In the genomic region with DNA sequence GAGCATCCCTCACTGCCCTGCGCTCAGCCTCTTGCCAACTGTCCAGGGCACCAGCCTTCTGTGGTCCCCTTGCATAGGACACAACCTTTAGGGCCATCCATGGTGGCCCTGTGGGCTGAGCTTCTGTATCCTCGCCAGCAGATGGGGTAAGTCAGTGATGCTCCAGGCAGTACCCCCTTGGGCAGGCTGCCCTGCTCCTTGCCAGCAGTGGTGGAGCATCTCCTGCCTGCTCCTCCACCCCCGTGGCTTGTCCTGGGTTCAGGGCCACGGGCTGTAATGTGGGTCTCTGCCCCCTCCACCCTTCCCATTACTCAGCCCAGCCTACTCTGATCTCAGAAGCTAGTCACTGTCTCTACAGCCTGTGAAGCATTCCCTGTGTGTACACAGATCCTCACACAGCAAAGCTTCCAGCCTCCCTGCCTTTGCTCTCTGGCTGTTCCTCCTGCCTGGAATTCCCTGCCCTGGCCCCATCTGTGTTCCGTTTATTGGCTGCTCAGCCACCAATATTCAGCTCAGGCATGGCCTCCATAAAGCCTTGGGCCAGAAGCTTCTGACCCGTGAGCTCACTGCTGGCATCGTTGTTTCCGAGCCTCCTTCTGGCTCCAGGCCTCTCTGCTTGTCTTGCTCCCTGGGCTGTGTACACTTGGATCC, we compare ENCODE assay signal across 9 cellular contexts.
DNase-seq lines count a peak whose midpoint lies in the region; ATAC-seq and TF ChIP-seq lines count a peak whose summit lies in the region.
"Had no signal": no experiment of that assay in that cellular context is flagged by ENCODE, and none has a peak within 500 bp of the region (broad histone marks: within the 10 kb centered on the region; RNA-seq: fewer than 3 reads in every experiment).

No MANE protein-coding gene starts in this region.

- peak; percentile 59 for ATAC-seq in activated naive CD8-positive, alpha-beta T cell treated with anti-CD3 and anti-CD28 coated beads, Interleukin-2, amount 50 U/mL, for 24 hours
- ATAC-seq in left colon = peak; percentile 33
- ATAC-seq in HG02973 (IDR thresholded peaks at IDR 0.05; ENCODE audit: unreplicated experiment) = no peak
- ATAC-seq in GM18909 (IDR thresholded peaks at IDR 0.05; ENCODE audit: poor library complexity, unreplicated experiment) = no peak

- 44 to 67% (median 58%) methylated on average over 6 to 8 of the region's 8 CpGs for WGBS in stomach, 5 donors

- H3K27ac ChIP-seq in stomach = peak overlapping the region in 1 of 5 donors; percentile 26

- TF ChIP-seq CTCF in NB4 (IDR thresholded peaks at IDR 0.05; ENCODE audit: low read depth, low read length) (peak; percentile 44), stomach (IDR thresholded peaks at IDR 0.05) (peak in 1 of 7 experiments; percentile 10)

- H3K27ac Mint-ChIP-seq in activated naive CD8-positive, alpha-beta T cell treated with anti-CD3 and anti-CD28 coated beads, Interleukin-2, amount 50 U/mL, for 24 hours = no peak overlapping the region

- H3K9me3 ChIP-seq in stomach = no peaks in the 10 kb centered on the region

- H3K4me1 Mint-ChIP-seq in activated naive CD8-positive, alpha-beta T cell treated with anti-CD3 and anti-CD28 coated beads, Interleukin-2, amount 50 U/mL, for 24 hours = no peaks in the 10 kb centered on the region
- H3K4me1 Mint-ChIP-seq: central memory CD8-positive, alpha-beta T cell had no signal

- no peak for TF ChIP-seq EP300 in stomach (IDR thresholded peaks at IDR 0.05)

- H3K27me3 ChIP-seq in stomach = peaks cover 0 to 29% (median 0%) of the 10 kb centered on the region in 3 donors

- no peak overlapping the region for H3K4me3 ChIP-seq in NB4 (ENCODE audit: low read depth, low read length)
- no peak overlapping the region for H3K4me3 ChIP-seq in stomach

- H3K9me3 Mint-ChIP-seq in activated naive CD8-positive, alpha-beta T cell treated with anti-CD3 and anti-CD28 coated beads, Interleukin-2, amount 50 U/mL, for 24 hours = no peaks in the 10 kb centered on the region
- H3K9me3 Mint-ChIP-seq: central memory CD8-positive, alpha-beta T cell had no signal

- peaks cover 9 to 30% (median 26%) of the 10 kb centered on the region in 4 donors for H3K4me1 ChIP-seq in stomach

- H3K36me3 ChIP-seq in stomach = no peaks in the 10 kb centered on the region

- H3K4me3 Mint-ChIP-seq in activated naive CD8-positive, alpha-beta T cell treated with anti-CD3 and anti-CD28 coated beads, Interleukin-2, amount 50 U/mL, for 24 hours = no peak overlapping the region
- H3K4me3 Mint-ChIP-seq: central memory CD8-positive, alpha-beta T cell had no signal

- H3K27me3 Mint-ChIP-seq in activated naive CD8-positive, alpha-beta T cell treated with anti-CD3 and anti-CD28 coated beads, Interleukin-2, amount 50 U/mL, for 24 hours = peaks cover 1% of the 10 kb centered on the region

- TF ChIP-seq POLR2A in NB4 (IDR thresholded peaks at IDR 0.05; ENCODE audit: extremely low read depth, insufficient read length) (no peak), stomach (IDR thresholded peaks at IDR 0.05) (no peak)

- DNase-seq in stimulated activated CD4-positive, alpha-beta T cell treated with anti-CD3 and anti-CD28 coated beads, Interleukin-2, amount 100 ng/mL, for 4 hours (ENCODE audit: low read depth) = peak; percentile 14
- DNase-seq in stimulated activated CD4-positive, alpha-beta T cell treated with anti-CD3 and anti-CD28 coated beads, Interleukin-4, amount 100 ng/mL, for 4 hours = no peak
- DNase-seq in NB4 (ENCODE audit: low read depth) = peak; percentile 44
- peak; percentile 6 for DNase-seq in activated naive CD8-positive, alpha-beta T cell treated with anti-CD3 and anti-CD28 coated beads, Interleukin-2, amount 50 U/mL, for 24 hours
- DNase-seq in left colon = peak in 1 of 2 donors; percentile 18
- no peak for DNase-seq in stomach

- H3K36me3 Mint-ChIP-seq in activated naive CD8-positive, alpha-beta T cell treated with anti-CD3 and anti-CD28 coated beads, Interleukin-2, amount 50 U/mL, for 24 hours (ENCODE audit: low read depth) = no peaks in the 10 kb centered on the region

- intact Hi-C loops in left colon (cut with DNase I, micrococcal nuclease) = no loop called here
- intact Hi-C loops in stomach (cut with DNase I; ENCODE audit: low total_unique reads) = no loop called here

Comparison
In these comparisons a context has a peak if more than half of its experiments do, and no peak if none do; other contexts are left out.
1. DNase-seq: peak in stimulated activated CD4-positive, alpha-beta T cell treated with anti-CD3 and anti-CD28 coated beads, Interleukin-2, amount 100 ng/mL, for 4 hours (single experiment), NB4 (single experiment) and activated naive CD8-positive, alpha-beta T cell treated with anti-CD3 and anti-CD28 coated beads, Interleukin-2, amount 50 U/mL, for 24 hours (single experiment); none in stimulated activated CD4-positive, alpha-beta T cell treated with anti-CD3 and anti-CD28 coated beads, Interleukin-4, amount 100 ng/mL, for 4 hours (0 of 2) and stomach (single experiment).
2. ATAC-seq: peak in activated naive CD8-positive, alpha-beta T cell treated with anti-CD3 and anti-CD28 coated beads, Interleukin-2, amount 50 U/mL, for 24 hours (single experiment) and left colon (single experiment); none in HG02973 (single experiment) and GM18909 (single experiment).